17 cellular contexts compared by ENCODE assay signal in the genomic region with DNA sequence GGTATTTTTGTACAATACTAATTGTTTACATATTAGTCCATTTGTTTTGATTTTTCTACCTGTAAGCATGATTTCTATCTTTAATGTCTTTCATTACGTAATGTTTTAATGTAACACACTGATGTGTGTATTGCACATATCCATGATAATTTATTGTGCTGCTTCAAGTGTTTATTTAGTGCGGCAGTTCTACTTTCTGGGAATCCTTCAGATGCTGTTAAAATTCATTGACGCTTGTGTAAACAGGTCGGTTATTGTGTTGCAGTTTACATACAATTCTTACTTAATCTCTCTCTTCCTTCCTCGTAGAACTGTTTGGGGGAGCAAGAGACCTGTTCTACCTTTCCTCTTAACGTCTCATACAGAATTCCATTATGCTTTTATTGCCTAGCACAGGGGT. TPM values are rescaled to one million over a fixed set of nuclear protein-coding genes. Genes with fewer than 3 reads are reported as not detected.
DNase-seq lines count a peak whose midpoint lies in the region; ATAC-seq and TF ChIP-seq lines count a peak whose summit lies in the region.
"Had no signal": no experiment of that assay in that cellular context is flagged by ENCODE, and none has a peak within 500 bp of the region (broad histone marks: within the 10 kb centered on the region; RNA-seq: fewer than 3 reads in every experiment).

No MANE protein-coding gene starts in this region.

- no peaks in the 10 kb centered on the region for H3K9me3 ChIP-seq in mucosa of descending colon
- H3K9me3 ChIP-seq: heart left ventricle had no signal

- peaks cover 9% of the 10 kb centered on the region for H3K4me1 ChIP-seq in mucosa of descending colon (ENCODE audit: low read depth)

- DNase-seq in H4 (ENCODE audit: low spot score) (peak; percentile 24), NCI-H187 (lab: John Stamatoyannopoulos, UW) (peak; percentile 6 to 36), SHP77 (lab: John Stamatoyannopoulos, UW) (peak; percentile 64 to 75), mucosa of descending colon (no peak), mucosa of gallbladder (ENCODE audit: low spot score) (no peak), superior temporal gyrus (ENCODE audit: extremely low spot score) (no peak), posterior cingulate gyrus (no peak)
- DNase-seq: activated B cell treated with CpG ODN at 0.5 μM for 24 hours; activated naive CD8-positive, alpha-beta T cell treated with anti-CD3 and anti-CD28 coated beads, Interleukin-2, amount 50 U/mL, for 24 hours; erythroblast; heart left ventricle; HFFc6; kidney; MV-4-11; retina; stimulated activated CD4-positive, alpha-beta T cell treated with anti-CD3 and anti-CD28 coated beads, Interleukin-1b, Interleukin-23, amount 100 ng/mL, for 48 hours had no signal

- no peaks in the 10 kb centered on the region for H3K36me3 ChIP-seq in mucosa of descending colon (ENCODE audit: low read depth)

- TF ChIP-seq CTCF in mucosa of descending colon (IDR thresholded peaks at IDR 0.05) = no peak

- H3K4me3 ChIP-seq in mucosa of descending colon = no peak overlapping the region
- H3K4me3 ChIP-seq: heart left ventricle had no signal

- intact Hi-C loops in mucosa of descending colon (cut with DNase I, micrococcal nuclease) = no loop called here
- intact Hi-C loops in posterior cingulate gyrus (cut with DNase I) = loop anchor here (10.0 kb wide), 1 partner anchor 123 kb away; no protein-coding TSS in a partner anchor

- ATAC-seq in mucosa of descending colon (peak; percentile 82), HG03095 (IDR thresholded peaks at IDR 0.05; ENCODE audit: unreplicated experiment) (no peak)
- ATAC-seq: activated naive CD8-positive, alpha-beta T cell treated with anti-CD3 and anti-CD28 coated beads, Interleukin-2, amount 50 U/mL, for 24 hours; heart left ventricle had no signal

RNA-seq across cellular contexts. Expression of gene TMEM60, which starts 6.9 kb away (rescaled TPM):
- total RNA-seq in H4 (2014; rRNA removed; shearing (Covaris generic)) = 58.0 and 58.2 TPM in 2 replicates
- 10 to 100 TPM; 12.4 to 20.5 (median 17.4) TPM for total RNA-seq in mucosa of descending colon
- 12.2 TPM for total RNA-seq in mucosa of gallbladder

RNA-seq across cellular contexts. Expression of gene PHTF2, which starts 7.2 kb away (rescaled TPM):
- 41.2 and 53.6 TPM in 2 replicates for total RNA-seq in H4 (2014; rRNA removed; shearing (Covaris generic))
- 10 to 100 TPM; 13.1 to 15.2 (median 13.7) TPM for total RNA-seq in mucosa of descending colon
- total RNA-seq in mucosa of gallbladder = 11.3 TPM

Comparison
In these comparisons a context has a peak if more than half of its experiments do, and no peak if none do; other contexts are left out.
1. DNase-seq: peak in H4 (single experiment), NCI-H187 (2 of 2) and SHP77 (2 of 2); none in mucosa of descending colon (0 of 3), mucosa of gallbladder (single experiment), superior temporal gyrus (single experiment) and posterior cingulate gyrus (0 of 10).